1 cellular context compared by ENCODE assay signal in genomic region chr1:30184393-30185141, GRCh38.
TF ChIP-seq lines count a peak whose summit lies in the region.

No MANE protein-coding gene starts in this region.

TF ChIP-seq in K562, 482 proteins besides CTCF, POLR2A, EP300 and RAD21 (continued from another document and continues in another):
- TF ChIP-seq ZNF318 (IDR thresholded peaks at IDR 0.05; ENCODE audit: borderline replicate concordance in 1 of 2, low read depth in 1 of 2) (0 out of 4 replicates have a peak, but pooled peaks of 1 of the 2 experiments have one; percentile 54), ATF1 (CRISPR knock-in tag; IDR thresholded peaks at IDR 0.05) (no peak), ATF1 (tag; IDR thresholded peaks at IDR 0.05) (0 out of 2 replicates have a peak, but pooled peaks have one; percentile 11), CBFA2T2 (conservative IDR thresholded peaks at IDR 0.05) (peak; percentile 90), ARID4B (CRISPR knock-in tag; IDR thresholded peaks at IDR 0.05) (no peak), HMG20A (CRISPR knock-in tag; conservative IDR thresholded peaks at IDR 0.05) (no peak), CCNT2 (IDR thresholded peaks at IDR 0.05; ENCODE audit: borderline replicate concordance, extremely low read depth, insufficient read length, low read depth, low read length) (peak; percentile 70), POLR2B (IDR thresholded peaks at IDR 0.05; ENCODE audit: low read depth, partially characterized antibody) (no peak), KDM5B (IDR thresholded peaks at IDR 0.05; ENCODE audit: insufficient replicate concordance, low read depth, low read length) (peak; percentile 11), TRIM28 (IDR thresholded peaks at IDR 0.05) (peak; percentile 66; the same call in 1 of the 2 replicates), CAMTA2 (CRISPR knock-in tag; conservative IDR thresholded peaks at IDR 0.05) (no peak), RB1 (IDR thresholded peaks at IDR 0.05; ENCODE audit: low read depth) (no peak; the same call in 1 of the 2 replicates), PRDM10 (IDR thresholded peaks at IDR 0.05; ENCODE audit: partially characterized antibody) (peak; percentile 38), TBP (optimal IDR thresholded peaks at IDR 0.05; ENCODE audit: low read depth, low read length) (no peak), PML (IDR thresholded peaks at IDR 0.05; ENCODE audit: low read length) (peak; percentile 72), NCOA4 (IDR thresholded peaks at IDR 0.05; ENCODE audit: partially characterized antibody) (peak; percentile 90), HBP1 (CRISPR knock-in tag; IDR thresholded peaks at IDR 0.05) (peak; percentile 96), ZNF512 (tag; IDR thresholded peaks at IDR 0.05) (peak; percentile 100), KLF16 (IDR thresholded peaks at IDR 0.05) (peak; percentile 72), ILK (tag; IDR thresholded peaks at IDR 0.05; ENCODE audit: borderline replicate concordance, low read depth) (no peak), CSDE1 (IDR thresholded peaks at IDR 0.05) (peak; percentile 21 to 90; a peak in 3 of 4 replicates), PTRF (tag; IDR thresholded peaks at IDR 0.05) (peak; percentile 57; the same call in 1 of the 2 replicates), PYGO2 (tag; IDR thresholded peaks at IDR 0.05) (peak; percentile 51; the same call in 1 of the 2 replicates), TFAP4 (CRISPR knock-in tag; IDR thresholded peaks at IDR 0.05; ENCODE audit: borderline replicate concordance) (peak; percentile 39; the same call in 1 of the 2 replicates), DLX4 (CRISPR knock-in tag; IDR thresholded peaks at IDR 0.05) (no peak), IRF2 (CRISPR knock-in tag; IDR thresholded peaks at IDR 0.05) (no peak), CHD1 (IDR thresholded peaks at IDR 0.05; ENCODE audit: low read length) (no peak), ARID1B (IDR thresholded peaks at IDR 0.05) (peak; percentile 99), NFIC (IDR thresholded peaks at IDR 0.05) (peak; percentile 99), POLR3A (IDR thresholded peaks at IDR 0.05; ENCODE audit: borderline replicate concordance, extremely low read depth, insufficient read depth, insufficient read length) (no peak), JUN (IDR thresholded peaks at IDR 0.05; ENCODE audit: borderline replicate concordance, low read depth, low read length) (peak; percentile 70), JUN (CRISPR knock-in tag; IDR thresholded peaks at IDR 0.05; ENCODE audit: borderline replicate concordance) (no peak), GATAD2A (IDR thresholded peaks at IDR 0.05) (peak; percentile 90), CEBPG (CRISPR knock-in tag; IDR thresholded peaks at IDR 0.05) (no peak), CEBPG (tag; conservative IDR thresholded peaks at IDR 0.05 in 1 of 2, IDR thresholded peaks at IDR 0.05 in 1 of 2) (no peak), SNRNP70 (optimal IDR thresholded peaks at IDR 0.05; ENCODE audit: low read depth, low read length) (no peak), ZBTB5 (IDR thresholded peaks at IDR 0.05) (peak; percentile 81)
